8 cellular contexts compared by ENCODE assay signal in genomic region chr4:82373816-82374740, GRCh38. TPM values are rescaled to one million over a fixed set of nuclear protein-coding genes. Genes with fewer than 3 reads are reported as not detected.
DNase-seq lines count a peak whose midpoint lies in the region; ATAC-seq and TF ChIP-seq lines count a peak whose summit lies in the region.

TSS of gene HNRNPD (minus strand) at chr4:82373991. CDS start at chr4:82373678, 313 bp downstream.

- H4K20me1 ChIP-seq in PC-9 (ENCODE audit: insufficient read depth) = peaks cover 38% of the 10 kb centered on the region

- no TSS peak for BruUV-seq in PC-9 (replicated peaks; lab: Mats Ljungman, UMichigan)

- peaks cover 17% of the 10 kb centered on the region; the same call in 1 of the 2 replicates for H3K36me3 ChIP-seq in PC-9 (ENCODE audit: low read depth)

- peak within 1 kb of the TSS; percentile 95 for H3K4me3 ChIP-seq in Jurkat, Clone E6-1 (ENCODE audit: low read length)
- peak within 1 kb of the TSS; percentile 96 for H3K4me3 ChIP-seq in PC-9
- H3K4me3 ChIP-seq in epithelial cell of proximal tubule (ENCODE audit: low read depth, low read length) = peak within 1 kb of the TSS; percentile 70

- H3F3A ChIP-seq in PC-9 (ENCODE audit: insufficient read depth, low read depth) = peaks cover 10% of the 10 kb centered on the region; the same call in 1 of the 2 replicates

- POLR2A ChIA-PET in PC-9 (lab: Charles Lee; ENCODE audit: unreplicated experiment) = interaction anchor here (0.5 to 1.0 kb wide), 11 partner anchors 20 to 1895 kb away, joined by 3 to 50 read pairs (median 3); partner anchors contain the start of gene COPS4

- DNase-seq in DMS153 (lab: John Stamatoyannopoulos, UW) (peak; percentile 99), PC-9 (peak; percentile 93 to 94), epithelial cell of proximal tubule (ENCODE audit: low read depth) (peak; percentile 94), mucosa of gallbladder (ENCODE audit: low spot score) (peak; percentile 98)
- DNase-seq in Jurkat, Clone E6-1 (ENCODE audit: low read depth, low spot score) = peak; percentile 100
- peak; percentile 84 for DNase-seq in activated T-cell treated with anti-CD3 and anti-CD28 coated beads, Interleukin-2, amount 50 U/mL, for 1 hour
- DNase-seq in stimulated activated CD8-positive, alpha-beta memory T cell treated with anti-CD3 and anti-CD28 coated beads, Interleukin-4, amount 100 ng/mL, for 4 hours (ENCODE audit: low read depth in 2 of 2, low spot score in 1 of 2) = peak; percentile 78 to 89

- peak within 1 kb of the TSS; percentile 97 for H3K4me2 ChIP-seq in PC-9

- peak; percentile 95 for ATAC-seq in GM21619 (IDR thresholded peaks at IDR 0.05; ENCODE audit: unreplicated experiment)

- no peaks in the 10 kb centered on the region for H3K9me3 ChIP-seq in PC-9 (ENCODE audit: insufficient read depth, low read depth)

- H3K9me2 ChIP-seq in PC-9 (ENCODE audit: insufficient read depth) = no peaks in the 10 kb centered on the region

- peaks cover 30% of the 10 kb centered on the region for H3K4me1 ChIP-seq in PC-9 (replicated peaks; ENCODE audit: insufficient read depth)

- intact Hi-C loops in PC-9 (cut with micrococcal nuclease; ENCODE audit: unreplicated experiment) = loop anchor here (1.0 to 10.0 kb wide), 4 partner anchors 27 to 661 kb away; partner anchors contain the start of genes COPS4 and SEC31A

- no peak for TF ChIP-seq CTCF in PC-9 (conservative IDR thresholded peaks at IDR 0.05)
- no peak for TF ChIP-seq CTCF in epithelial cell of proximal tubule (conservative IDR thresholded peaks at IDR 0.05; ENCODE audit: low read depth, low read length)

- peak within 1 kb of the TSS; percentile 80 for H2AFZ ChIP-seq in PC-9

- no peaks in the 10 kb centered on the region for H3K27me3 ChIP-seq in PC-9 (ENCODE audit: insufficient read depth, low read depth)

- H3K27ac ChIP-seq in PC-9 = peak within 1 kb of the TSS; percentile 95

- H3K79me2 ChIP-seq in PC-9 (ENCODE audit: low read depth) = peaks cover 69% of the 10 kb centered on the region

- CTCF ChIA-PET in PC-9 (lab: Charles Lee) = interaction anchor here (0.6 kb wide), 1 partner anchor 1017 kb away, joined by 4 read pairs; no protein-coding TSS in a partner anchor

RNA-seq across cellular contexts. Expression of gene HNRNPD, which starts in this region (rescaled TPM):
- polyA plus RNA-seq in Jurkat, Clone E6-1 (2012; ENCODE audit: insufficient read depth, insufficient read length) = 798 TPM
- 165 and 221 TPM in 2 replicates for total RNA-seq in PC-9 (2021)
- 83.0 and 96.6 TPM in 2 replicates for total RNA-seq in epithelial cell of proximal tubule
- 123 TPM for total RNA-seq in mucosa of gallbladder

Comparison
In these comparisons a context has a peak if more than half of its experiments do, and no peak if none do; other contexts are left out.
1. Peak in every context shown above with its lines: DNase-seq, ATAC-seq, H3K4me3 ChIP-seq and H3K27ac ChIP-seq.